Comparison of ENCODE assay signal across 1 cellular context in the genomic region with DNA sequence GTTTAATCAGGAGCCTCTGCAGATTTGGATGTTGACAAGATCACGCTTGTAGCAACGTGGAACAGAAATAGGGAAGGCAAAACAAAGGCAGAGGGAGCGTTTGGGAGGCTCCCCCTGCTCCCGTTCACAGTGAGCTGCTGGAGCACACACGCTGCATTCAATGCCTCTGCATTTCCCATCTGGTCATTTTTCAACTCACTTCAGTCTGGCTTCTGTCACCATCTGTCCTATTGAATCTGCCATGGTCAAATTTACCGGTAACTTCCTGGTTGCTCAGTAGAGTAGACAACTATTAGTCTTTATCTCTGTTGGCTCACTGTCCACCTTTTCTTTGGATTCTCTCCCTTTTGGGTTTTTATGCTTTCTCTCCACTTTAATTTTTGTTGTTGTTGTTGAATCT.
TF ChIP-seq lines count a peak whose summit lies in the region.

No MANE protein-coding gene starts in this region.

TF ChIP-seq in GM23338, 12 proteins besides CTCF, POLR2A, EP300 and RAD21 (continued from another document):
- TF ChIP-seq CREB1 (CRISPR knock-in tag; IDR thresholded peaks at IDR 0.05; ENCODE audit: low read depth) (no peak), JUNB (IDR thresholded peaks at IDR 0.05; ENCODE audit: unreplicated experiment) (no peak)
